ENCODE assay signal across 8 cellular contexts in genomic region chr17:11441004-11441403, GRCh38.
"Had no signal": no experiment of that assay in that cellular context is flagged by ENCODE, and none has a peak within 500 bp of the region (broad histone marks: within the 10 kb centered on the region; RNA-seq: fewer than 3 reads in every experiment).

No MANE protein-coding gene starts in this region.

- ATAC-seq: GM12878 had no signal

- H3K4me3 ChIP-seq: GM12878 had no signal

- FAIRE-seq: G401.6, GM12878, GM12891, GM12892, GM18507, GM19239 had no signal

- DNase-seq: GDM1, GF-D8 had no signal
